1 cellular context compared by ENCODE assay signal in genomic region chr20:13245250-13245723, GRCh38.
A peak's percentile ranks its signal among the peaks of the same experiment; 100 is the strongest.
TF ChIP-seq lines count a peak whose summit lies in the region.

No MANE protein-coding gene starts in this region.

TF ChIP-seq in liver, 16 proteins besides CTCF, POLR2A, EP300 and RAD21 (continued from another document):
- TF ChIP-seq REST (IDR thresholded peaks at IDR 0.05) (peak; percentile 53), ZBTB33 (IDR thresholded peaks at IDR 0.05) (peak; percentile 54), RXRA (IDR thresholded peaks at IDR 0.05) (peak; percentile 95 to 96), HNF4G (IDR thresholded peaks at IDR 0.05) (peak; percentile 24), HNF4A (conservative IDR thresholded peaks at IDR 0.05) (peak; percentile 60 to 62), YY1 (IDR thresholded peaks at IDR 0.05) (peak; percentile 83), TAF1 (conservative IDR thresholded peaks at IDR 0.05) (no peak), JUND (IDR thresholded peaks at IDR 0.05) (peak in 1 of 2 donors; percentile 45), GABPA (IDR thresholded peaks at IDR 0.05 in 1 of 2, conservative IDR thresholded peaks at IDR 0.05 in 1 of 2) (peak in 1 of 2 donors; percentile 19), NR2F2 (IDR thresholded peaks at IDR 0.05) (no peak), SP1 (IDR thresholded peaks at IDR 0.05) (peak; percentile 63), FOXA1 (IDR thresholded peaks at IDR 0.05) (peak; percentile 34), EGR1 (IDR thresholded peaks at IDR 0.05; ENCODE audit: low read depth in 2 of 2) (peak in 1 of 2 donors; percentile 35)
